16 cellular contexts compared by ENCODE assay signal in genomic region chr4:174352405-174352804, GRCh38.
"Had no signal": no experiment of that assay in that cellular context is flagged by ENCODE, and none has a peak within 500 bp of the region (broad histone marks: within the 10 kb centered on the region; RNA-seq: fewer than 3 reads in every experiment).

No MANE protein-coding gene starts in this region.

- H3K4me3 ChIP-seq: ovary, suprapubic skin, upper lobe of left lung had no signal

- H3K4me3 Mint-ChIP-seq: activated naive CD4-positive, alpha-beta T cell treated with anti-CD3 and anti-CD28 coated beads, Interleukin-2, amount 50 U/mL, for 24 hours; brain; neural crest cell; T-helper 1 cell treated with Interleukin-12 subunit alpha and Interleukin-12 subunit beta and Interleukin-4 antibody, amounts not matched to agents 30 μg/mL and 1 μg/mL, for 36 hours had no signal

- H3K27me3 ChIP-seq: ovary, upper lobe of left lung had no signal

- FAIRE-seq: kidney had no signal

- H3K27ac Mint-ChIP-seq: activated naive CD4-positive, alpha-beta T cell treated with anti-CD3 and anti-CD28 coated beads, Interleukin-2, amount 50 U/mL, for 24 hours; brain; T-helper 1 cell treated with Interleukin-12 subunit alpha and Interleukin-12 subunit beta and Interleukin-4 antibody, amounts not matched to agents 30 μg/mL and 1 μg/mL, for 36 hours had no signal

- H3K9me3 Mint-ChIP-seq: T-helper 1 cell treated with Interleukin-12 subunit alpha and Interleukin-12 subunit beta and Interleukin-4 antibody, amounts not matched to agents 30 μg/mL and 1 μg/mL, for 36 hours had no signal

- H3K4me1 ChIP-seq: foreskin keratinocyte, suprapubic skin, upper lobe of left lung had no signal

- DNase-seq: activated effector memory CD4-positive, alpha-beta T cell treated with Interleukin-2 at 50 U/mL for 16 hours; activated T-cell treated with anti-CD3 and anti-CD28 coated beads, Interleukin-2, amount 50 U/mL, for 1 hour; amniotic stem cell; dermis blood vessel endothelial cell; foreskin keratinocyte; head of caudate nucleus; kidney; ovary; stimulated activated CD4-positive, alpha-beta T cell treated with anti-CD3 and anti-CD28 coated beads, Interleukin-2, amount 100 ng/mL, for 48 hours; stimulated activated naive CD8-positive, alpha-beta T cell treated with anti-CD3 and anti-CD28 coated beads, Interleukin-15, Interleukin-2, amounts not matched to agents 100 U/mL and 50 U/mL, for 24 hours; upper lobe of left lung had no signal

- H3K27ac ChIP-seq: foreskin keratinocyte, ovary, suprapubic skin, upper lobe of left lung had no signal

- ATAC-seq: foreskin keratinocyte; stimulated activated naive CD8-positive, alpha-beta T cell treated with anti-CD3 and anti-CD28 coated beads, Interleukin-15, Interleukin-2, amounts not matched to agents 100 U/mL and 50 U/mL, for 24 hours had no signal

- H3K4me1 Mint-ChIP-seq: activated naive CD4-positive, alpha-beta T cell treated with anti-CD3 and anti-CD28 coated beads, Interleukin-2, amount 50 U/mL, for 24 hours; neural crest cell had no signal

- H3K36me3 ChIP-seq: ovary, suprapubic skin, upper lobe of left lung had no signal

- H3K9me3 ChIP-seq: ovary, suprapubic skin, upper lobe of left lung had no signal

- H3K27me3 Mint-ChIP-seq: brain had no signal
